8 cellular contexts compared by ENCODE assay signal in the genomic region with DNA sequence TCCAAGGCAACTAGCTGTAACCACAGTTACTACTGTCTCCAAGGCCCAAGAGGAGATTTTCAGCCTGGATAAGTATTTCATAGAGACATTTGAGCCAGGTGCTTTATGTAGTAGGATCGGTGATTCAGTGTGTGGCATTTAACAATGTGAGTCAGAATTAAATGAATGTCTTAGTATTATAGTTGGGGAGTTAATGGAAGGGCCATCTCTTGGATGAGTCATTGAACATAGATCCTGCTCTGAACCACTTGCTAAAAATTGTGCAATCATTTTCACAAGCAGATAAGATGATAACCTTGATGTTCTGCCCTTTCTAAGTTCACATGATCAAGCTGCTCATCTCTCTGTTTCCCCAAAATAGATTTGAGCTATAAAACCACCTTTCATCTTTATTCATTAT.
DNase-seq lines count a peak whose midpoint lies in the region; ATAC-seq and FAIRE-seq lines count a peak whose summit lies in the region.

No MANE protein-coding gene starts in this region.

- peak; percentile 95 for ATAC-seq in activated naive CD8-positive, alpha-beta T cell treated with anti-CD3 and anti-CD28 coated beads, Interleukin-2, amount 50 U/mL, for 24 hours
- ATAC-seq in HG03442 (IDR thresholded peaks at IDR 0.05; ENCODE audit: unreplicated experiment) = no peak

- H3K4me1 Mint-ChIP-seq in activated naive CD8-positive, alpha-beta T cell treated with anti-CD3 and anti-CD28 coated beads, Interleukin-2, amount 50 U/mL, for 24 hours = peaks cover 13% of the 10 kb centered on the region
- peaks cover 2% of the 10 kb centered on the region for H3K4me1 Mint-ChIP-seq in activated naive CD8-positive, alpha-beta T cell treated with anti-CD3 and anti-CD28 coated beads for 36 hours

- no peak for DNase-seq in activated naive CD8-positive, alpha-beta T cell treated with anti-CD3 and anti-CD28 coated beads, Interleukin-2, amount 50 U/mL, for 24 hours
- DNase-seq in activated naive CD8-positive, alpha-beta T cell treated with anti-CD3 and anti-CD28 coated beads for 36 hours = no peak
- DNase-seq in RCC 7860 (ENCODE audit: low spot score) = peak; percentile 99
- peak; percentile 77 for DNase-seq in fibroblast of peridontal ligament (ENCODE audit: extremely low read depth)
- DNase-seq in urothelium cell line (ENCODE audit: low spot score) = peak; percentile 73
- DNase-seq in iPS-NIHi11 (ENCODE audit: low spot score) = no peak
- no peak for DNase-seq in C1 segment of cervical spinal cord (lab: John Stamatoyannopoulos, UW)

- FAIRE-seq in RCC 7860 (lab: Jason Lieb, UNC) (peak; percentile 99), urothelium cell line (lab: Jason Lieb, UNC) (peak; percentile 58)

- no peak overlapping the region for H3K4me3 Mint-ChIP-seq in activated naive CD8-positive, alpha-beta T cell treated with anti-CD3 and anti-CD28 coated beads, Interleukin-2, amount 50 U/mL, for 24 hours
- no peak overlapping the region for H3K4me3 Mint-ChIP-seq in activated naive CD8-positive, alpha-beta T cell treated with anti-CD3 and anti-CD28 coated beads for 36 hours

- H3K9me3 Mint-ChIP-seq in activated naive CD8-positive, alpha-beta T cell treated with anti-CD3 and anti-CD28 coated beads, Interleukin-2, amount 50 U/mL, for 24 hours = no peaks in the 10 kb centered on the region
- peaks cover 2% of the 10 kb centered on the region for H3K9me3 Mint-ChIP-seq in activated naive CD8-positive, alpha-beta T cell treated with anti-CD3 and anti-CD28 coated beads for 36 hours

- H3K27me3 Mint-ChIP-seq in activated naive CD8-positive, alpha-beta T cell treated with anti-CD3 and anti-CD28 coated beads, Interleukin-2, amount 50 U/mL, for 24 hours = no peaks in the 10 kb centered on the region
- H3K27me3 Mint-ChIP-seq in activated naive CD8-positive, alpha-beta T cell treated with anti-CD3 and anti-CD28 coated beads for 36 hours = peaks cover 4% of the 10 kb centered on the region

- no peaks in the 10 kb centered on the region for H3K36me3 Mint-ChIP-seq in activated naive CD8-positive, alpha-beta T cell treated with anti-CD3 and anti-CD28 coated beads, Interleukin-2, amount 50 U/mL, for 24 hours (ENCODE audit: low read depth)
- H3K36me3 Mint-ChIP-seq in activated naive CD8-positive, alpha-beta T cell treated with anti-CD3 and anti-CD28 coated beads for 36 hours = no peaks in the 10 kb centered on the region

- H3K27ac Mint-ChIP-seq in activated naive CD8-positive, alpha-beta T cell treated with anti-CD3 and anti-CD28 coated beads, Interleukin-2, amount 50 U/mL, for 24 hours = no peak overlapping the region
- H3K27ac Mint-ChIP-seq in activated naive CD8-positive, alpha-beta T cell treated with anti-CD3 and anti-CD28 coated beads for 36 hours = no peak overlapping the region

Comparison
In these comparisons a context has a peak if more than half of its experiments do, and no peak if none do; other contexts are left out.
1. DNase-seq: peak in RCC 7860 (single experiment), fibroblast of peridontal ligament (single experiment) and urothelium cell line (single experiment); none in activated naive CD8-positive, alpha-beta T cell treated with anti-CD3 and anti-CD28 coated beads, Interleukin-2, amount 50 U/mL, for 24 hours (single experiment), activated naive CD8-positive, alpha-beta T cell treated with anti-CD3 and anti-CD28 coated beads for 36 hours (single experiment), iPS-NIHi11 (single experiment) and C1 segment of cervical spinal cord (0 of 14).